In genomic region chr9:91896513-91897121, GRCh38 we compare ENCODE assay signal across 8 cellular contexts. TPM values are rescaled to one million over a fixed set of nuclear protein-coding genes. Genes with fewer than 3 reads are reported as not detected.
DNase-seq lines count a peak whose midpoint lies in the region; ATAC-seq, FAIRE-seq and TF ChIP-seq lines count a peak whose summit lies in the region.
"Had no signal": no experiment of that assay in that cellular context is flagged by ENCODE, and none has a peak within 500 bp of the region (broad histone marks: within the 10 kb centered on the region; RNA-seq: fewer than 3 reads in every experiment).

No MANE protein-coding gene starts in this region.

- H3K36me3 ChIP-seq in astrocyte (ENCODE audit: insufficient read depth, low read length) = no peaks in the 10 kb centered on the region
- H3K36me3 ChIP-seq in smooth muscle cell (ENCODE audit: low read depth) = no peaks in the 10 kb centered on the region

- CTCF ChIA-PET in activated CD4-positive, alpha-beta T cell treated with anti-CD3 and anti-CD28 coated beads for 36 hours (lab: Charles Lee) = no interaction called here

- no peak overlapping the region for H3K4me3 ChIP-seq in astrocyte (ENCODE audit: insufficient read depth, low read depth, low read length)
- no peak overlapping the region for H3K4me3 ChIP-seq in smooth muscle cell

- POLR2A ChIA-PET in activated CD4-positive, alpha-beta T cell treated with anti-CD3 and anti-CD28 coated beads for 36 hours (lab: Charles Lee) = no interaction called here

- H3K36me3 Mint-ChIP-seq in astrocyte (ENCODE audit: low read depth, unreplicated experiment) = no peaks in the 10 kb centered on the region
- H3K36me3 Mint-ChIP-seq in activated CD4-positive, alpha-beta T cell treated with anti-CD3 and anti-CD28 coated beads for 36 hours (ENCODE audit: low read depth) = no peaks in the 10 kb centered on the region

- intact Hi-C loops in left ventricle myocardium superior (cut with micrococcal nuclease) = no loop called here
- intact Hi-C loops in activated CD4-positive, alpha-beta T cell treated with anti-CD3 and anti-CD28 coated beads for 36 hours (cut with DNase I, micrococcal nuclease) = no loop called here

- H2AFZ ChIP-seq in astrocyte (ENCODE audit: low read depth, low read length) (no peak overlapping the region), smooth muscle cell (ENCODE audit: low read depth) (no peak overlapping the region)

- ATAC-seq in left ventricle myocardium superior (peak; percentile 71), HG02759 (IDR thresholded peaks at IDR 0.05; ENCODE audit: unreplicated experiment) (no peak)
- no peak for ATAC-seq in activated CD4-positive, alpha-beta T cell treated with anti-CD3 and anti-CD28 coated beads for 36 hours

- no peaks in the 10 kb centered on the region for H3K9me3 ChIP-seq in astrocyte (ENCODE audit: insufficient read depth, low read depth, low read length)
- no peaks in the 10 kb centered on the region for H3K9me3 ChIP-seq in smooth muscle cell (replicated peaks; ENCODE audit: low read depth)

- H3K4me1 ChIP-seq in astrocyte (ENCODE audit: insufficient read depth, low read length) (peaks cover 16% of the 10 kb centered on the region), smooth muscle cell (ENCODE audit: low read depth) (peaks cover 38% of the 10 kb centered on the region)

- no peaks in the 10 kb centered on the region for H3K9me3 Mint-ChIP-seq in astrocyte (ENCODE audit: unreplicated experiment)
- no peaks in the 10 kb centered on the region for H3K9me3 Mint-ChIP-seq in activated CD4-positive, alpha-beta T cell treated with anti-CD3 and anti-CD28 coated beads for 36 hours (ENCODE audit: low read depth)

- FAIRE-seq in astrocyte (lab: Jason Lieb, UNC) = no peak

- H3K4me1 Mint-ChIP-seq in astrocyte (ENCODE audit: low read depth, unreplicated experiment) = peaks cover 12% of the 10 kb centered on the region
- H3K4me1 Mint-ChIP-seq in activated CD4-positive, alpha-beta T cell treated with anti-CD3 and anti-CD28 coated beads for 36 hours = no peaks in the 10 kb centered on the region

- H3K27ac ChIP-seq in astrocyte (ENCODE audit: low read depth, low read length) (no peak overlapping the region), smooth muscle cell (ENCODE audit: low read depth) (peak overlapping the region; percentile 68)

- no peak overlapping the region for H3K4me3 Mint-ChIP-seq in astrocyte (ENCODE audit: unreplicated experiment)
- no peak overlapping the region for H3K4me3 Mint-ChIP-seq in activated CD4-positive, alpha-beta T cell treated with anti-CD3 and anti-CD28 coated beads for 36 hours

- no peaks in the 10 kb centered on the region for H4K20me1 ChIP-seq in astrocyte (ENCODE audit: insufficient read depth, low read length)
- peaks cover 29% of the 10 kb centered on the region for H4K20me1 ChIP-seq in smooth muscle cell (ENCODE audit: low read depth)

- TF ChIP-seq CTCF in astrocyte (IDR thresholded peaks at IDR 0.05; ENCODE audit: insufficient read depth, low read depth, low read length) (no peak), smooth muscle cell (IDR thresholded peaks at IDR 0.05; ENCODE audit: borderline replicate concordance, insufficient read depth, poor library complexity, severe bottlenecking) (no peak)

- H3K79me2 ChIP-seq in astrocyte (ENCODE audit: insufficient read depth, low read length) (no peaks in the 10 kb centered on the region), smooth muscle cell (ENCODE audit: low read depth) (peaks cover 41% of the 10 kb centered on the region)

- H3K9ac ChIP-seq in astrocyte (ENCODE audit: low read length) (no peak overlapping the region), smooth muscle cell (ENCODE audit: low read depth) (no peak overlapping the region)

- H3K4me2 ChIP-seq in astrocyte (ENCODE audit: low read length) (no peak overlapping the region), smooth muscle cell (peak overlapping the region; percentile 72)

- 32% methylated on average over 11 of the region's 11 CpGs for WGBS in smooth muscle cell (ENCODE audit: low lambda C conversion rate)

- H3K27ac Mint-ChIP-seq in astrocyte (ENCODE audit: unreplicated experiment) = no peak overlapping the region
- no peak overlapping the region for H3K27ac Mint-ChIP-seq in activated CD4-positive, alpha-beta T cell treated with anti-CD3 and anti-CD28 coated beads for 36 hours

- DNase-seq in HK-2 (ENCODE audit: unreplicated experiment) (peak; percentile 12), astrocyte (ENCODE audit: low read depth) (peak; percentile 76), left ventricle myocardium superior (peak; percentile 49), smooth muscle cell (lab: John Stamatoyannopoulos, UW; ENCODE audit: unreplicated experiment) (no peak), cerebellar nuclear complex (lab: John Stamatoyannopoulos, UW) (no peak)
- no peak for DNase-seq in activated CD4-positive, alpha-beta T cell treated with anti-CD3 and anti-CD28 coated beads for 36 hours

- peaks cover 3% of the 10 kb centered on the region for H3K27me3 Mint-ChIP-seq in astrocyte (ENCODE audit: low read depth, unreplicated experiment)
- peaks cover 21% of the 10 kb centered on the region for H3K27me3 Mint-ChIP-seq in activated CD4-positive, alpha-beta T cell treated with anti-CD3 and anti-CD28 coated beads for 36 hours

- H3K27me3 ChIP-seq in astrocyte (ENCODE audit: insufficient read depth, low read length) (peaks cover 6% of the 10 kb centered on the region), smooth muscle cell (ENCODE audit: low read depth) (no peaks in the 10 kb centered on the region)

- H3F3A ChIP-seq in smooth muscle cell (ENCODE audit: low read depth) = peaks cover 6% of the 10 kb centered on the region

RNA-seq across cellular contexts. Expression of gene ROR2, which starts 53.4 kb away (rescaled TPM):
- total RNA-seq in astrocyte (4.9 and 11.6 TPM in 2 replicates), left ventricle myocardium superior (0.87 TPM), smooth muscle cell (15.7 and 16.7 TPM in 2 replicates)
- 16.3 and 21.7 TPM in 2 replicates for polyA plus RNA-seq in smooth muscle cell
- total RNA-seq in activated CD4-positive, alpha-beta T cell treated with anti-CD3 and anti-CD28 coated beads for 36 hours = not detected
- total RNA-seq: LHCN-M2 had no signal

Comparison
In these comparisons a context has a peak if more than half of its experiments do, and no peak if none do; other contexts are left out.
1. DNase-seq: peak in HK-2 (single experiment), astrocyte (single experiment) and left ventricle myocardium superior (single experiment); none in smooth muscle cell (single experiment), activated CD4-positive, alpha-beta T cell treated with anti-CD3 and anti-CD28 coated beads for 36 hours (single experiment) and cerebellar nuclear complex (0 of 2).